In the genomic region with DNA sequence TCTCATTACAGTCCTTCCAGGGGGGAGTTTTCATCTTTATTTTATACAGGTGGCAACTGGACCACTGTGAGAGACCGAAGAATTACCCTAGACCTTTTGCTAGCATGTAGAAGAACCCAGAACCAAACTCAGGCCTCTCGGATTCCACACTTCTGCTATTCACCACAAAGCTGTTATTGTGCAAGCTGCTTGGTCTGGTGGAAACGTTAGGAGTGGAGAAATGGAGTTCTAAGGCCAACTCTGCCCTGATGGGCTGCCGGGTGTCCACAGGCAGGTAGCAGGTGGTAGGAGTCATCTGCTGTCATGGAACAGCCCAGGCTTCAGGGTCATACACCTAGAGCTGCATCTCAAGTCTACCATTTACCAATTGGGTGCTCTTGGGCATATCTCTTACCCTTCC, we compare ENCODE assay signal across 17 cellular contexts.
"Had no signal": no experiment of that assay in that cellular context is flagged by ENCODE, and none has a peak within 500 bp of the region (broad histone marks: within the 10 kb centered on the region; RNA-seq: fewer than 3 reads in every experiment).

No MANE protein-coding gene starts in this region.

- H3K4me3 ChIP-seq: lung, spleen had no signal

- H3K4me3 Mint-ChIP-seq: activated CD8-positive, alpha-beta T cell treated with anti-CD3 and anti-CD28 coated beads for 36 hours; activated naive CD4-positive, alpha-beta T cell treated with anti-CD3 and anti-CD28 coated beads for 36 hours; activated naive CD8-positive, alpha-beta T cell treated with anti-CD3 and anti-CD28 coated beads, Interleukin-2, amount 50 U/mL, for 24 hours; activated T-cell treated with anti-CD3 and anti-CD28 coated beads, Interleukin-2, amount 50 U/mL, for 4 hours; brain; natural killer cell treated with Interleukin-12 subunit alpha and Interleukin-12 subunit beta and Interleukin-15 and Interleukin-18, amount 100 ng/mL, for 72 hours; WTC11 had no signal

- ATAC-seq: activated CD8-positive, alpha-beta T cell treated with anti-CD3 and anti-CD28 coated beads for 36 hours; activated naive CD8-positive, alpha-beta T cell treated with anti-CD3 and anti-CD28 coated beads, Interleukin-2, amount 50 U/mL, for 24 hours; activated T-cell treated with anti-CD3 and anti-CD28 coated beads, Interleukin-2, amount 50 U/mL, for 4 hours; left colon; WTC11 had no signal

- H3K36me3 Mint-ChIP-seq: brain; natural killer cell treated with Interleukin-12 subunit alpha and Interleukin-12 subunit beta and Interleukin-15 and Interleukin-18, amount 100 ng/mL, for 72 hours; WTC11 had no signal

- DNase-seq: activated CD4-positive, alpha-beta T cell treated with anti-CD3 and anti-CD28 coated beads for 48 hours; activated CD8-positive, alpha-beta T cell treated with anti-CD3 and anti-CD28 coated beads for 36 hours; activated naive CD4-positive, alpha-beta T cell treated with anti-CD3 and anti-CD28 coated beads for 36 hours; activated naive CD8-positive, alpha-beta T cell treated with anti-CD3 and anti-CD28 coated beads, Interleukin-2, amount 50 U/mL, for 24 hours; activated T-cell treated with anti-CD3 and anti-CD28 coated beads, Interleukin-2, amount 50 U/mL, for 4 hours; anterior cingulate cortex; caudate nucleus; foreskin fibroblast; hippocampal formation; islet precursor cell; left colon; spleen; stimulated activated naive CD4-positive, alpha-beta T cell had no signal

- H3K27ac Mint-ChIP-seq: activated CD8-positive, alpha-beta T cell treated with anti-CD3 and anti-CD28 coated beads for 36 hours; activated naive CD4-positive, alpha-beta T cell treated with anti-CD3 and anti-CD28 coated beads for 36 hours; activated naive CD8-positive, alpha-beta T cell treated with anti-CD3 and anti-CD28 coated beads, Interleukin-2, amount 50 U/mL, for 24 hours; brain; natural killer cell treated with Interleukin-12 subunit alpha and Interleukin-12 subunit beta and Interleukin-15 and Interleukin-18, amount 100 ng/mL, for 72 hours; WTC11 had no signal

- H3K27me3 Mint-ChIP-seq: activated CD8-positive, alpha-beta T cell treated with anti-CD3 and anti-CD28 coated beads for 36 hours had no signal

- H3K4me1 Mint-ChIP-seq: activated naive CD8-positive, alpha-beta T cell treated with anti-CD3 and anti-CD28 coated beads, Interleukin-2, amount 50 U/mL, for 24 hours had no signal

- H3K9me3 Mint-ChIP-seq: activated CD8-positive, alpha-beta T cell treated with anti-CD3 and anti-CD28 coated beads for 36 hours; activated naive CD4-positive, alpha-beta T cell treated with anti-CD3 and anti-CD28 coated beads for 36 hours; activated naive CD8-positive, alpha-beta T cell treated with anti-CD3 and anti-CD28 coated beads, Interleukin-2, amount 50 U/mL, for 24 hours; activated T-cell treated with anti-CD3 and anti-CD28 coated beads, Interleukin-2, amount 50 U/mL, for 4 hours; natural killer cell treated with Interleukin-12 subunit alpha and Interleukin-12 subunit beta and Interleukin-15 and Interleukin-18, amount 100 ng/mL, for 72 hours; WTC11 had no signal

- H3K27me3 ChIP-seq: spleen had no signal
